ENCODE assay signal across 22 cellular contexts in the genomic region with DNA sequence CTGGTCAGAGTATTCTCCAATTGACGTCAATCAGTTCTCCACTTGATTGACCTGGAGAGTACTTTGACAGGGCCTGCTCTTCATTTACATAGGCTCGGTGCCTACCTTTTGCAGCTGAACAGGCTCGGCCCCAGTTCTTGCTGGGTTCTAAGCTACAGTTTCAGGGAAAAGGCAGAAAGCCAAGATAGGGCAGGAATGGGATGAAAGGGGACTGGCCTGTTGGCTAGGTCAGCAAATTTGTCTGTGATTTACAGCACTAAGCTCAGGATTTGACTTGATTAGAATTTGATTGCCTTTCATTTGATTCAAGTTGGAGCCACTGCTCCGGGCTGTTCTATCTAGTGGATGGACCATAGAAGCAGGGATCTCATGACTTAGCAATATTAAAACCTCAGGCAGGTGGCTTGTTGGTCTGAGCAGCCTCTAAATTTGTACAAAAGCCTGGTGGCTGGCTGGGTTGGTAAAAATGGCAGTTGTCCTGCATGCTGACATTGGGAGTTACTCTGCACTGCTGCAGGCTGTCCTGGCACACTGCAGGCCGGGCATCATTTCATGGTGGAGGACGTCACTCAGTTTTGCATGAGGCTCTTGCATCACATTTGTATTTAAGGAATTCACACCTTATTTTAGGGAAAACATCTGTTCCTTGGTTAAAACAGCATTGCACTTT.
DNase-seq lines count a peak whose midpoint lies in the region; FAIRE-seq and TF ChIP-seq lines count a peak whose summit lies in the region.
"Had no signal": no experiment of that assay in that cellular context is flagged by ENCODE, and none has a peak within 500 bp of the region (broad histone marks: within the 10 kb centered on the region; RNA-seq: fewer than 3 reads in every experiment).

No MANE protein-coding gene starts in this region.

- 0 out of 2 replicates have a peak overlapping the region, but pooled peaks have one; percentile 19 for H2BK15ac ChIP-seq in H1 (ENCODE audit: low read length)

- H3K79me2 ChIP-seq in H1 (ENCODE audit: control insufficient read depth in 1 of 2, insufficient read depth in 2 of 2, low read length in 2 of 2) = peaks cover 0 to 37% of the 10 kb centered on the region in 2 experiments; a peak in 2 of 4 replicates

- H3K4me3 ChIP-seq in H1 (ENCODE audit: extremely low read depth in 1 of 4, insufficient read depth in 2 of 4, low read depth in 3 of 4, low read length in 4 of 4) = no peak overlapping the region
- H3K4me3 ChIP-seq: prostate gland, skin epidermis had no signal

- H3K9ac ChIP-seq in H1 (replicated peaks in 1 of 4; ENCODE audit: extremely low read depth in 1 of 4, low read depth in 3 of 4, low read length in 3 of 4) = no peak overlapping the region

- no peak for TF ChIP-seq POLR2A in H1 (IDR thresholded peaks at IDR 0.05; ENCODE audit: control extremely low read depth in 1 of 2, low read depth in 2 of 2, low read length in 2 of 2)

- no peak overlapping the region for H2BK12ac ChIP-seq in H1 (ENCODE audit: low read depth, low read length)

- TF ChIP-seq CTCF in H1 (IDR thresholded peaks at IDR 0.05; ENCODE audit: control extremely low read depth in 1 of 3, insufficient read depth in 1 of 3, low read depth in 1 of 3, low read length in 3 of 3) (no peak), neural crest cell (conservative IDR thresholded peaks at IDR 0.05) (no peak)

- H3K18ac ChIP-seq in H1 (ENCODE audit: extremely low read depth, low read length) = no peak overlapping the region

- CTCF ChIA-PET in H1 (lab: Charles Lee; ENCODE audit: partially characterized antibody) = interaction anchor here (1.0 to 1.1 kb wide), 2 partner anchors 14 to 84 kb away, joined by 3 read pairs; no protein-coding TSS in a partner anchor

- peaks cover 2% of the 10 kb centered on the region for H3K36me3 Mint-ChIP-seq in neural crest cell (ENCODE audit: low read depth)
- H3K36me3 Mint-ChIP-seq: activated naive CD4-positive, alpha-beta T cell treated with anti-CD3 and anti-CD28 coated beads, Interleukin-2, amount 10 ng/mL, durations not matched to agents 7 days and 5 days; stimulated activated effector memory CD8-positive, alpha-beta T cell treated with anti-CD3 and anti-CD28 coated beads, Interleukin-12 subunit alpha, Interleukin-12 subunit beta, amount 100 ng/mL, for 72 hours had no signal

- FAIRE-seq in H1 (lab: Jason Lieb, UNC) (peak; percentile 28), GM19239 (lab: Jason Lieb, UNC) (no peak)
- FAIRE-seq: endometrium, urothelium cell line had no signal

- H3K4me1 ChIP-seq in H1 (replicated peaks in 1 of 4; ENCODE audit: control insufficient read depth in 3 of 4, insufficient read depth in 4 of 4, low read length in 3 of 4) = peaks cover 0 to 9% (median 3%) of the 10 kb centered on the region in 4 experiments; a peak in 3 of 7 replicates
- H3K4me1 ChIP-seq: prostate gland had no signal

- no peak overlapping the region for H4K8ac ChIP-seq in H1 (ENCODE audit: extremely low read depth, insufficient read depth, low read length)

- H3K9me3 ChIP-seq in H1 (ENCODE audit: insufficient read depth in 2 of 2, low read depth in 1 of 2, low read length in 1 of 2) = no peaks in the 10 kb centered on the region
- H3K9me3 ChIP-seq: prostate gland had no signal

- H3K23me2 ChIP-seq in H1 (ENCODE audit: low read depth, low read length) = no peaks in the 10 kb centered on the region

- H3K14ac ChIP-seq in H1 (ENCODE audit: insufficient read length) = no peak overlapping the region

- TF ChIP-seq EP300 in H1 (IDR thresholded peaks at IDR 0.05; ENCODE audit: borderline replicate concordance in 1 of 2, low read depth in 2 of 2, low read length in 2 of 2) = no peak

- H2AFZ ChIP-seq in H1 (ENCODE audit: low read length) = no peak overlapping the region

- H3K4me3 Mint-ChIP-seq in neural crest cell = no peak overlapping the region
- H3K4me3 Mint-ChIP-seq: activated naive CD4-positive, alpha-beta T cell treated with anti-CD3 and anti-CD28 coated beads, Interleukin-2, amount 10 ng/mL, durations not matched to agents 7 days and 5 days; CD4-positive, CD25-positive, alpha-beta regulatory T cell; nephron; stimulated activated effector memory CD8-positive, alpha-beta T cell treated with anti-CD3 and anti-CD28 coated beads, Interleukin-12 subunit alpha, Interleukin-12 subunit beta, amount 100 ng/mL, for 72 hours had no signal

- intact Hi-C loops in posterior vena cava (cut with DNase I) = no loop called here

- WGBS in H1 (ENCODE audit: extremely low coverage in 1 of 2, insufficient coverage in 1 of 2, insufficient read length in 1 of 2, insufficient replicate concordance in 2 of 2, low coverage in 1 of 2, low lambda C conversion rate in 2 of 2, missing lambda C conversion rate in 1 of 2), 2 experiments = 89% methylated on average over 6 of the region's 6 CpGs; no CpG with 5 or more reads in 1 of the 2 experiments

- H3K27me3 Mint-ChIP-seq in neural crest cell (ENCODE audit: low read depth) = no peaks in the 10 kb centered on the region
- H3K27me3 Mint-ChIP-seq: activated naive CD4-positive, alpha-beta T cell treated with anti-CD3 and anti-CD28 coated beads, Interleukin-2, amount 10 ng/mL, durations not matched to agents 7 days and 5 days; CD4-positive, CD25-positive, alpha-beta regulatory T cell had no signal

- POLR2A ChIA-PET in H1 (lab: Charles Lee; ENCODE audit: partially characterized antibody) = interaction anchor here (1.3 kb wide), 1 partner anchor 39 kb away, joined by 4 read pairs; no protein-coding TSS in a partner anchor

- no peak overlapping the region for H4K5ac ChIP-seq in H1 (ENCODE audit: insufficient read length, low read depth, low read length)

- H3K4me2 ChIP-seq in H1 (ENCODE audit: insufficient read depth in 1 of 2, low read depth in 2 of 2, low read length in 2 of 2) = 0 out of 4 replicates have a peak overlapping the region, but pooled peaks of 1 of the 2 experiments have one; percentile 25

- no peaks in the 10 kb centered on the region for H3K27me3 ChIP-seq in H1 (replicated peaks in 1 of 4; ENCODE audit: control insufficient read depth in 3 of 4, extremely low read depth in 1 of 4, insufficient read depth in 3 of 4, low read length in 3 of 4)

- no peak overlapping the region for H3K4ac ChIP-seq in H1 (replicated peaks; ENCODE audit: insufficient read length, low read depth, low read length)

- H3K36me3 ChIP-seq in H1 (ENCODE audit: control insufficient read depth in 2 of 4, insufficient read depth in 4 of 4, low read length in 3 of 4) = peaks cover 0 to 5% (median 0%) of the 10 kb centered on the region in 4 experiments; a peak in 1 of 8 replicates
- H3K36me3 ChIP-seq: prostate gland had no signal

- DNase-seq in ELF-1 (ENCODE audit: low read depth, low spot score) (peak; percentile 44), NCI-H2029 treated with DMSO at 0.1 percent for 48 hours (lab: John Stamatoyannopoulos, UW) (peak; percentile 71), H1 (ENCODE audit: low read depth in 1 of 2, low spot score in 2 of 2) (no peak), neural crest cell (ENCODE audit: low read depth, low spot score) (no peak), activated T-cell treated with anti-CD3 and anti-CD28 coated beads for 4 hours (no peak), posterior vena cava (ENCODE audit: low spot score) (no peak), GM19239 (ENCODE audit: insufficient read length, low spot score) (no peak)
- DNase-seq in stimulated activated CD4-positive, alpha-beta T cell treated with anti-CD3 and anti-CD28 coated beads, Interleukin-4, amount 100 ng/mL, for 1 hour = no peak
- DNase-seq: activated naive CD4-positive, alpha-beta T cell treated with anti-CD3 and anti-CD28 coated beads, Interleukin-2, amount 10 ng/mL, durations not matched to agents 7 days and 5 days; activated T-cell treated with anti-CD3 and anti-CD28 coated beads, Interleukin-2, amount 50 U/mL, for 48 hours; amygdala; CD4-positive, CD25-positive, alpha-beta regulatory T cell; midbrain; NCI-H1105; NCI-H2107; stimulated activated CD4-positive, alpha-beta T cell treated with anti-CD3 and anti-CD28 coated beads, Interleukin-1b, Interleukin-23, amount 100 ng/mL, for 48 hours had no signal

- H3K27ac ChIP-seq in H1 (ENCODE audit: low read depth, low read length) = no peak overlapping the region
- H3K27ac ChIP-seq: skin epidermis had no signal

- H2BK20ac ChIP-seq in H1 (ENCODE audit: low read length) = no peak overlapping the region

- peaks cover 8% of the 10 kb centered on the region for H3K4me1 Mint-ChIP-seq in neural crest cell
- H3K4me1 Mint-ChIP-seq: activated naive CD4-positive, alpha-beta T cell treated with anti-CD3 and anti-CD28 coated beads, Interleukin-2, amount 10 ng/mL, durations not matched to agents 7 days and 5 days; stimulated activated effector memory CD8-positive, alpha-beta T cell treated with anti-CD3 and anti-CD28 coated beads, Interleukin-12 subunit alpha, Interleukin-12 subunit beta, amount 100 ng/mL, for 72 hours had no signal

- H3K23ac ChIP-seq in H1 (ENCODE audit: insufficient read length) = no peak overlapping the region

- H3K27ac Mint-ChIP-seq in neural crest cell (ENCODE audit: unreplicated experiment) = peak overlapping the region; percentile 43
- H3K27ac Mint-ChIP-seq: activated naive CD4-positive, alpha-beta T cell treated with anti-CD3 and anti-CD28 coated beads, Interleukin-2, amount 10 ng/mL, durations not matched to agents 7 days and 5 days; CD4-positive, CD25-positive, alpha-beta regulatory T cell; nephron; stimulated activated effector memory CD8-positive, alpha-beta T cell treated with anti-CD3 and anti-CD28 coated beads, Interleukin-12 subunit alpha, Interleukin-12 subunit beta, amount 100 ng/mL, for 72 hours had no signal

- no peak overlapping the region for H2BK120ac ChIP-seq in H1 (replicated peaks; ENCODE audit: low read depth, low read length)

- no peak for TF ChIP-seq RAD21 in H1 (IDR thresholded peaks at IDR 0.05 in 1 of 2, conservative IDR thresholded peaks at IDR 0.05 in 1 of 2; ENCODE audit: low read depth in 2 of 2, low read length in 2 of 2)

- H3K9me3 Mint-ChIP-seq in neural crest cell = no peaks in the 10 kb centered on the region
- H3K9me3 Mint-ChIP-seq: activated naive CD4-positive, alpha-beta T cell treated with anti-CD3 and anti-CD28 coated beads, Interleukin-2, amount 10 ng/mL, durations not matched to agents 7 days and 5 days; CD4-positive, CD25-positive, alpha-beta regulatory T cell; nephron; stimulated activated effector memory CD8-positive, alpha-beta T cell treated with anti-CD3 and anti-CD28 coated beads, Interleukin-12 subunit alpha, Interleukin-12 subunit beta, amount 100 ng/mL, for 72 hours had no signal

- H4K91ac ChIP-seq in H1 (replicated peaks; ENCODE audit: insufficient read length, low read length) = no peak overlapping the region

- no peak overlapping the region for H2BK5ac ChIP-seq in H1 (ENCODE audit: low read depth, low read length)

- H2AK5ac ChIP-seq in H1 (ENCODE audit: low read depth, low read length) = no peak overlapping the region

- no peak overlapping the region for H3K56ac ChIP-seq in H1 (replicated peaks; ENCODE audit: insufficient read length, low read depth, low read length)

- H4K20me1 ChIP-seq in H1 (replicated peaks in 1 of 2; ENCODE audit: control insufficient read depth in 1 of 2, insufficient read depth in 2 of 2, low read length in 2 of 2) = no peaks in the 10 kb centered on the region

- H3K79me1 ChIP-seq in H1 (ENCODE audit: low read depth, low read length) = no peaks in the 10 kb centered on the region

TF ChIP-seq in H1, 55 proteins besides CTCF, POLR2A, EP300 and RAD21 (continues in another document):
- TF ChIP-seq MAFK (IDR thresholded peaks at IDR 0.05; ENCODE audit: low read depth, low read length) = peak; percentile 35; the same call in 1 of the 2 replicates
- no peak for TF ChIP-seq KDM5A (IDR thresholded peaks at IDR 0.05; ENCODE audit: low read length)

Comparison
In these comparisons a context has a peak if more than half of its experiments do, and no peak if none do; other contexts are left out.
1. DNase-seq: peak in ELF-1 (single experiment) and NCI-H2029 treated with DMSO at 0.1 percent for 48 hours (single experiment); none in H1 (0 of 2), neural crest cell (single experiment), activated T-cell treated with anti-CD3 and anti-CD28 coated beads for 4 hours (single experiment), posterior vena cava (single experiment), stimulated activated CD4-positive, alpha-beta T cell treated with anti-CD3 and anti-CD28 coated beads, Interleukin-4, amount 100 ng/mL, for 1 hour (single experiment) and GM19239 (single experiment).